9 cellular contexts compared by ENCODE assay signal in the genomic region with DNA sequence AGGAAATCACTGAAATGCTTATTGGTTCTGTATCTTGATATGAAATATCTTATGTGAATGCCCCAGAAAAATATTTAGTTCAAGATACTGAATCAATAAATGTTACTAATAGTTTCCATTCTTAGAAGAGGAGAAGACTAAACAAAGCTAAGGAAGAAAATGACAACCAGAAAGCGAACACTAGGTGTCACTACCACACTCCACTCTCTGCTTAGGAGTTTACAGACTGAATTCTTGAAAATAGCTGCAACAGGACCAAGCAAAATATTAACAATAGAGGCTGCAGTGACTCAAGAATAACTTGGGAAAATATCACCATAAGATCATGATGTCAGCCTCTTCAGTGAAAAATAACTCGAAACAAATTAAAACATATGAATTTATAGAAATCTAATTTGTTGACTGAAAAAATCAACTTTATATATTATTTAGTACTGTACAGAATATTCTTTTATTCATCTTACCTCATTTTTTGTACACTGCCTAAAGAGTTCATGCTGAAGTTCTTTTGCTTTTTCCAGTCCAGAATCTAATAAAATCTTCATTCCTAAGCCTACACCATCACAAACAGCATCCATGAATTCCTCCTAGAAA.
DNase-seq lines count a peak whose midpoint lies in the region; ATAC-seq and TF ChIP-seq lines count a peak whose summit lies in the region.
"Had no signal": no experiment of that assay in that cellular context is flagged by ENCODE, and none has a peak within 500 bp of the region (broad histone marks: within the 10 kb centered on the region; RNA-seq: fewer than 3 reads in every experiment).

No MANE protein-coding gene starts in this region.

- H3K4ac ChIP-seq in IMR-90 (ENCODE audit: low read depth, low read length): no peak overlapping the region

- H3K14ac ChIP-seq in IMR-90 (replicated peaks; ENCODE audit: low read depth, low read length): no peak overlapping the region

- no peaks in the 10 kb centered on the region for H3K9me1 ChIP-seq in IMR-90 (ENCODE audit: insufficient read depth, low read length)

- no peak overlapping the region for H2BK20ac ChIP-seq in IMR-90 (ENCODE audit: low read depth, low read length)

- H3K27me3 Mint-ChIP-seq in natural killer cell (ENCODE audit: low read depth in 2 of 2) (no peaks in the 10 kb centered on the region), T-helper 17 cell (no peaks in the 10 kb centered on the region)
- H3K27me3 Mint-ChIP-seq in natural killer cell treated with Interleukin-12 subunit alpha and Interleukin-12 subunit beta and Interleukin-15 and Interleukin-18, amount 100 ng/mL, for 72 hours: no peaks in the 10 kb centered on the region
- H3K27me3 Mint-ChIP-seq: dendritic cell treated with granulocyte-macrophage colony-stimulating factor and Interleukin-4, amounts not matched to agents 40 ng/mL and 50 ng/mL, for 4 days had no signal

- in situ Hi-C loops in IMR-90 (cut with MboI; ENCODE audit: low sequenced_read_pairs): no loop called here

- DNase-seq in natural killer cell (no peak), IMR-90 (peak; percentile 77), T-helper 17 cell (no peak), fibroblast of the conjunctiva (ENCODE audit: low read depth) (peak; percentile 62), renal cortical epithelial cell (ENCODE audit: low read depth) (peak; percentile 71), posterior cingulate gyrus (no peak), NCI-H2029 (lab: John Stamatoyannopoulos, UW) (no peak)
- DNase-seq in natural killer cell treated with Interleukin-12 subunit alpha and Interleukin-12 subunit beta and Interleukin-15 and Interleukin-18, amount 100 ng/mL, for 72 hours (ENCODE audit: low spot score): no peak

- no peak overlapping the region for H2BK5ac ChIP-seq in IMR-90 (ENCODE audit: low read depth, low read length, poor library complexity, severe bottlenecking)

- H3K4me1 ChIP-seq in IMR-90 (ENCODE audit: control insufficient read depth, insufficient read depth, low read length): no peaks in the 10 kb centered on the region

- H4K20me1 ChIP-seq in IMR-90 (ENCODE audit: insufficient read depth, low read length): no peaks in the 10 kb centered on the region

- no peak overlapping the region for H4K8ac ChIP-seq in IMR-90 (ENCODE audit: low read depth in 2 of 2, low read length in 2 of 2)

- no peak overlapping the region for H4K5ac ChIP-seq in IMR-90 (ENCODE audit: low read depth, low read length)

- TF ChIP-seq POLR2A in IMR-90 (IDR thresholded peaks at IDR 0.05; ENCODE audit: low read depth, low read length): no peak

- no peak overlapping the region for H2BK15ac ChIP-seq in IMR-90 (ENCODE audit: low read depth, low read length)

- POLR2A ChIA-PET in IMR-90 (lab: Charles Lee; ENCODE audit: unreplicated experiment): interaction anchor here (0.5 kb wide), 1 partner anchor 279 kb away, joined by 3 read pairs; no protein-coding TSS in a partner anchor

- CTCF ChIA-PET in IMR-90 (lab: Yijun Ruan, JAX): interaction anchor here (0.6 to 1.7 kb wide), 13 partner anchors 9 to 1009 kb away, joined by 3 to 8 read pairs (median 4); no protein-coding TSS in a partner anchor

- H3K27ac Mint-ChIP-seq in natural killer cell (no peak overlapping the region), T-helper 17 cell (no peak overlapping the region)
- no peak overlapping the region for H3K27ac Mint-ChIP-seq in natural killer cell treated with Interleukin-12 subunit alpha and Interleukin-12 subunit beta and Interleukin-15 and Interleukin-18, amount 100 ng/mL, for 72 hours
- H3K27ac Mint-ChIP-seq: dendritic cell treated with granulocyte-macrophage colony-stimulating factor and Interleukin-4, amounts not matched to agents 40 ng/mL and 50 ng/mL, for 4 days had no signal

- no peak overlapping the region for H3K18ac ChIP-seq in IMR-90 (ENCODE audit: low read depth, low read length)

- H3K4me1 Mint-ChIP-seq in natural killer cell (no peaks in the 10 kb centered on the region), T-helper 17 cell (peaks cover 2% of the 10 kb centered on the region)
- peaks cover 0 to 17% of the 10 kb centered on the region in 2 donors for H3K4me1 Mint-ChIP-seq in natural killer cell treated with Interleukin-12 subunit alpha and Interleukin-12 subunit beta and Interleukin-15 and Interleukin-18, amount 100 ng/mL, for 72 hours (ENCODE audit: low read depth in 2 of 2)

- H2BK120ac ChIP-seq in IMR-90 (ENCODE audit: low read depth, low read length): no peak overlapping the region

- no peak overlapping the region for H3K9ac ChIP-seq in IMR-90 (ENCODE audit: low read depth, low read length)

- intact Hi-C loops in natural killer cell (cut with micrococcal nuclease): loop anchor here (1.0 kb wide), 1 partner anchor 244 kb away; no protein-coding TSS in a partner anchor
- intact Hi-C loops in IMR-90 (cut with micrococcal nuclease): loop anchor here (1.0 kb wide), 1 partner anchor 484 kb away; no protein-coding TSS in a partner anchor
- intact Hi-C loops in posterior cingulate gyrus (cut with DNase I): loop anchor here (5.0 kb wide), 2 partner anchors 243 to 483 kb away; no protein-coding TSS in a partner anchor

- no TSS peak for BruUV-seq in IMR-90 (replicated peaks; lab: Mats Ljungman, UMichigan)

- H3K4me2 ChIP-seq in IMR-90 (ENCODE audit: low read depth, low read length): no peak overlapping the region

- H3K4me3 Mint-ChIP-seq in natural killer cell: no peak overlapping the region
- no peak overlapping the region for H3K4me3 Mint-ChIP-seq in natural killer cell treated with Interleukin-12 subunit alpha and Interleukin-12 subunit beta and Interleukin-15 and Interleukin-18, amount 100 ng/mL, for 72 hours
- no peak overlapping the region for H3K4me3 Mint-ChIP-seq in T-helper 17 cell
- H3K4me3 Mint-ChIP-seq: dendritic cell treated with granulocyte-macrophage colony-stimulating factor and Interleukin-4, amounts not matched to agents 40 ng/mL and 50 ng/mL, for 4 days had no signal

- H3K9me3 ChIP-seq in IMR-90 (ENCODE audit: control insufficient read depth, insufficient read depth, low read length) (no peaks in the 10 kb centered on the region), T-helper 17 cell (ENCODE audit: control insufficient read depth, low read length, poor library complexity, severe bottlenecking) (no peaks in the 10 kb centered on the region)

- no peaks in the 10 kb centered on the region for H3K27me3 ChIP-seq in IMR-90 (ENCODE audit: control insufficient read depth, insufficient read depth, low read length)

- no peaks in the 10 kb centered on the region for H3K36me3 ChIP-seq in IMR-90 (ENCODE audit: control insufficient read depth, insufficient read depth, low read length)

- no peaks in the 10 kb centered on the region for H3K9me3 Mint-ChIP-seq in natural killer cell
- no peaks in the 10 kb centered on the region for H3K9me3 Mint-ChIP-seq in natural killer cell treated with Interleukin-12 subunit alpha and Interleukin-12 subunit beta and Interleukin-15 and Interleukin-18, amount 100 ng/mL, for 72 hours
- H3K9me3 Mint-ChIP-seq: dendritic cell treated with granulocyte-macrophage colony-stimulating factor and Interleukin-4, amounts not matched to agents 40 ng/mL and 50 ng/mL, for 4 days had no signal

- H3K79me1 ChIP-seq in IMR-90 (ENCODE audit: low read depth in 1 of 2, low read length in 2 of 2): no peaks in the 10 kb centered on the region; a peak in 1 of 4 replicates

- no peak overlapping the region for H2AFZ ChIP-seq in IMR-90 (replicated peaks; ENCODE audit: low read length, poor library complexity)

- ATAC-seq in natural killer cell (peak in 1 of 3 donors; percentile 45), IMR-90 (ENCODE audit: low read depth) (peak; percentile 94), T-helper 17 cell (peak; percentile 36)
- no peak for ATAC-seq in natural killer cell treated with Interleukin-12 subunit alpha and Interleukin-12 subunit beta and Interleukin-15 and Interleukin-18, amount 100 ng/mL, for 72 hours

- H3K4me3 ChIP-seq in IMR-90 (ENCODE audit: insufficient read depth, low read depth, low read length): no peak overlapping the region

- no peak overlapping the region for H3K23ac ChIP-seq in IMR-90 (ENCODE audit: low read depth, low read length)

- H4K91ac ChIP-seq in IMR-90 (ENCODE audit: insufficient read depth, low read depth, low read length): no peak overlapping the region

- dilution Hi-C loops in IMR-90 (cut with HindIII; ENCODE audit: low sequenced_read_pairs, unreplicated experiment): no loop called here

- no peak overlapping the region for H3K27ac ChIP-seq in IMR-90 (ENCODE audit: insufficient read depth, low read length)

- H2AK5ac ChIP-seq in IMR-90 (ENCODE audit: low read depth, low read length): no peak overlapping the region

- H3K36me3 Mint-ChIP-seq in natural killer cell (no peaks in the 10 kb centered on the region), T-helper 17 cell (ENCODE audit: low read depth) (no peaks in the 10 kb centered on the region)
- H3K36me3 Mint-ChIP-seq in natural killer cell treated with Interleukin-12 subunit alpha and Interleukin-12 subunit beta and Interleukin-15 and Interleukin-18, amount 100 ng/mL, for 72 hours: no peaks in the 10 kb centered on the region

- no peak overlapping the region for H3K56ac ChIP-seq in IMR-90 (ENCODE audit: extremely low read depth, insufficient read depth, low read length)

- no CpG with 5 or more reads among the region's 2 CpGs for WGBS in IMR-90 (ENCODE audit: extremely low coverage in 2 of 2, insufficient read length in 1 of 2), 2 experiments

- peak; percentile 74 for TF ChIP-seq RAD21 in IMR-90 (IDR thresholded peaks at IDR 0.05; ENCODE audit: low read length)

- H2AK9ac ChIP-seq in IMR-90 (replicated peaks; ENCODE audit: low read depth, low read length, poor library complexity): no peak overlapping the region

- TF ChIP-seq CTCF in natural killer cell (IDR thresholded peaks at IDR 0.05) (peak; percentile 59), IMR-90 (conservative IDR thresholded peaks at IDR 0.05; ENCODE audit: low read depth, low read length) (peak; percentile 74)

TF ChIP-seq in IMR-90, 13 proteins besides CTCF, POLR2A, EP300 and RAD21:
- TF ChIP-seq SMC3 (IDR thresholded peaks at IDR 0.05; ENCODE audit: low read depth, low read length) (peak; percentile 70), BHLHE40 (IDR thresholded peaks at IDR 0.05; ENCODE audit: low read depth, low read length) (no peak)

Comparison
In these comparisons a context has a peak if more than half of its experiments do, and no peak if none do; other contexts are left out.
1. ATAC-seq: peak in IMR-90 (single experiment) and T-helper 17 cell (single experiment); none in natural killer cell treated with Interleukin-12 subunit alpha and Interleukin-12 subunit beta and Interleukin-15 and Interleukin-18, amount 100 ng/mL, for 72 hours (0 of 2).
2. DNase-seq: peak in IMR-90 (single experiment), fibroblast of the conjunctiva (single experiment) and renal cortical epithelial cell (single experiment); none in natural killer cell (single experiment), natural killer cell treated with Interleukin-12 subunit alpha and Interleukin-12 subunit beta and Interleukin-15 and Interleukin-18, amount 100 ng/mL, for 72 hours (single experiment), T-helper 17 cell (0 of 3), posterior cingulate gyrus (0 of 10) and NCI-H2029 (single experiment).